ENCODE assay signal across 17 cellular contexts in the genomic region with DNA sequence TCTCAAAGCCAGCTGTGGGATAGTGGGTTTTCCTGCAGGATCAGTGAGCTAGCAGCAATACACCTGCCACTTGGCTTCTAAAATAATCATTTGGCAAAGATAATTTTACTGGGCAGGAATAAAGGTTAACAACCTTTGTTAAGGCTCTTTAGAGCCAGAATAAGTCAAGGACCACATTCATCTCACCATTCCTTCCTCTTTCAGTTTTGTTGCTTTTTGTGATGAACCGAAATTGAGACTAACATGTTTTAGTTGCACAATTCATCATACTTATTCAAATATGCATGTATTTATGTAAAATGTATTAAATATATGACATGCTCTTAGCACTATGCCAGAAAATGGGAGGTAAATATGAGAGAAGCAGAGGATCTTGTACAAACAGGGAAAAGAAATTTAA.
"Had no signal": no experiment of that assay in that cellular context is flagged by ENCODE, and none has a peak within 500 bp of the region (broad histone marks: within the 10 kb centered on the region; RNA-seq: fewer than 3 reads in every experiment).

No MANE protein-coding gene starts in this region.

- DNase-seq: activated CD4-positive, alpha-beta T cell treated with anti-CD3 and anti-CD28 coated beads for 48 hours; activated CD4-positive, alpha-beta T cell treated with anti-CD3 and anti-CD28 coated beads, Interleukin-2, amount 50 U/mL, for 48 hours; activated CD4-positive, CD25-positive, alpha-beta regulatory T cell treated with anti-CD3 and anti-CD28 coated beads, Interleukin-2, amount 50 U/mL, for 72 hours; activated CD8-positive, alpha-beta memory T cell treated with anti-CD3 and anti-CD28 coated beads, Interleukin-2, amount 10 ng/mL, durations not matched to agents 7 days and 5 days; activated effector memory CD4-positive, alpha-beta T cell treated with Interleukin-2 at 50 U/mL for 16 hours; activated naive CD4-positive, alpha-beta T cell; activated naive CD8-positive, alpha-beta T cell treated with anti-CD3 and anti-CD28 coated beads, Interleukin-2, amount 50 U/mL, for 24 hours; activated T-cell treated with anti-CD3 and anti-CD28 coated beads, Interleukin-2, amount 50 U/mL, for 24 hours; amniotic stem cell; Karpas-422; NCI-H1048; NCI-H1436 treated with DMSO at 0.1 percent for 48 hours; NCI-H1930; NCI-H345; NCI-H510A; PC-3; SHP77 had no signal
